1 cellular context compared by ENCODE assay signal in the genomic region with DNA sequence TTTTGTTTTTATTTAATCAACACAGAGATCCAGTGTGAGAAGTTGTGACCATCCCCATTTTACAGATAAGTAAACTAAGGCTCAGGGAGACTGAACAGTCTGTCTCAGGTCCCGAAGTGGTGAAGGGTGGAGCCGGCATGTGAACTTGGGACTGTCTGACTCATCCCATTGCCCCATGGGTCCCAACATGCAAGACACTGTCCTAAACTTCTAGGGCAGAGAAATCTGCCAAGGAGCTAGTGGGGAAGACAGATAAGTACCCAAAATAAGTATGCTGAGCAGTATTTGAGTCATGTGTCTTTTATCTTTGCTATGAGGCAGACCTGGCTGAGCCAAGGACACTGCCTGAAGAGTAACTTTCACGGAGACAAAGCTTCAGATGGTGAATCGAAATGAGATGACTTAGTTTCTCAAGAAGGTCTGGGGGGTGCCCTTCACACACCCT.
TF ChIP-seq lines count a peak whose summit lies in the region.

No MANE protein-coding gene starts in this region.

TF ChIP-seq in HepG2, 621 proteins besides CTCF, POLR2A, EP300 and RAD21 (continued from another document):
- TF ChIP-seq, protein P1, sequence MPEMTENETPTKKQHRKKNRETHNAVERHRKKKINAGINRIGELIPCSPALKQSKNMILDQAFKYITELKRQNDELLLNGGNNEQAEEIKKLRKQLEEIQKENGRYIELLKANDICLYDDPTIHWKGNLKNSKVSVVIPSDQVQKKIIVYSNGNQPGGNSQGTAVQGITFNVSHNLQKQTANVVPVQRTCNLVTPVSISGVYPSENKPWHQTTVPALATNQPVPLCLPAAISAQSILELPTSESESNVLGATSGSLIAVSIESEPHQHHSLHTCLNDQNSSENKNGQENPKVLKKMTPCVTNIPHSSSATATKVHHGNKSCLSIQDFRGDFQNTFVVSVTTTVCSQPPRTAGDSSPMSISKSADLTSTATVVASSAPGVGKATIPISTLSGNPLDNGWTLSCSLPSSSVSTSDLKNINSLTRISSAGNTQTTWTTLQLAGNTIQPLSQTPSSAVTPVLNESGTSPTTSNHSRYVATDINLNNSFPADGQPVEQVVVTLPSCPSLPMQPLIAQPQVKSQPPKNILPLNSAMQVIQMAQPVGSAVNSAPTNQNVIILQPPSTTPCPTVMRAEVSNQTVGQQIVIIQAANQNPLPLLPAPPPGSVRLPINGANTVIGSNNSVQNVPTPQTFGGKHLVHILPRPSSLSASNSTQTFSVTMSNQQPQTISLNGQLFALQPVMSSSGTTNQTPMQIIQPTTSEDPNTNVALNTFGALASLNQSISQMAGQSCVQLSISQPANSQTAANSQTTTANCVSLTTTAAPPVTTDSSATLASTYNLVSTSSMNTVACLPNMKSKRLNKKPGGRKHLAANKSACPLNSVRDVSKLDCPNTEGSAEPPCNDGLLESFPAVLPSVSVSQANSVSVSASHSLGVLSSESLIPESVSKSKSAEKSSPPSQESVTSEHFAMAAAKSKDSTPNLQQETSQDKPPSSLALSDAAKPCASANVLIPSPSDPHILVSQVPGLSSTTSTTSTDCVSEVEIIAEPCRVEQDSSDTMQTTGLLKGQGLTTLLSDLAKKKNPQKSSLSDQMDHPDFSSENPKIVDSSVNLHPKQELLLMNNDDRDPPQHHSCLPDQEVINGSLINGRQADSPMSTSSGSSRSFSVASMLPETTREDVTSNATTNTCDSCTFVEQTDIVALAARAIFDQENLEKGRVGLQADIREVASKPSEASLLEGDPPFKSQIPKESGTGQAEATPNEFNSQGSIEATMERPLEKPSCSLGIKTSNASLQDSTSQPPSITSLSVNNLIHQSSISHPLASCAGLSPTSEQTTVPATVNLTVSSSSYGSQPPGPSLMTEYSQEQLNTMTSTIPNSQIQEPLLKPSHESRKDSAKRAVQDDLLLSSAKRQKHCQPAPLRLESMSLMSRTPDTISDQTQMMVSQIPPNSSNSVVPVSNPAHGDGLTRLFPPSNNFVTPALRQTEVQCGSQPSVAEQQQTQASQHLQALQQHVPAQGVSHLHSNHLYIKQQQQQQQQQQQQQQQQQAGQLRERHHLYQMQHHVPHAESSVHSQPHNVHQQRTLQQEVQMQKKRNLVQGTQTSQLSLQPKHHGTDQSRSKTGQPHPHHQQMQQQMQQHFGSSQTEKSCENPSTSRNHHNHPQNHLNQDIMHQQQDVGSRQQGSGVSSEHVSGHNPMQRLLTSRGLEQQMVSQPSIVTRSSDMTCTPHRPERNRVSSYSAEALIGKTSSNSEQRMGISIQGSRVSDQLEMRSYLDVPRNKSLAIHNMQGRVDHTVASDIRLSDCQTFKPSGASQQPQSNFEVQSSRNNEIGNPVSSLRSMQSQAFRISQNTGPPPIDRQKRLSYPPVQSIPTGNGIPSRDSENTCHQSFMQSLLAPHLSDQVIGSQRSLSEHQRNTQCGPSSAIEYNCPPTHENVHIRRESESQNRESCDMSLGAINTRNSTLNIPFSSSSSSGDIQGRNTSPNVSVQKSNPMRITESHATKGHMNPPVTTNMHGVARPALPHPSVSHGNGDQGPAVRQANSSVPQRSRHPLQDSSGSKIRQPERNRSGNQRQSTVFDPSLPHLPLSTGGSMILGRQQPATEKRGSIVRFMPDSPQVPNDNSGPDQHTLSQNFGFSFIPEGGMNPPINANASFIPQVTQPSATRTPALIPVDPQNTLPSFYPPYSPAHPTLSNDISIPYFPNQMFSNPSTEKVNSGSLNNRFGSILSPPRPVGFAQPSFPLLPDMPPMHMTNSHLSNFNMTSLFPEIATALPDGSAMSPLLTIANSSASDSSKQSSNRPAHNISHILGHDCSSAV (CRISPR knock-in tag; IDR thresholded peaks at IDR 0.05; ENCODE audit: borderline replicate concordance) = no peak
